In genomic region chr1:89945852-89946476, GRCh38 we compare ENCODE assay signal across 9 cellular contexts. TPM values are rescaled to one million over a fixed set of nuclear protein-coding genes. Genes with fewer than 3 reads are reported as not detected.
DNase-seq lines count a peak whose midpoint lies in the region; ATAC-seq, FAIRE-seq and TF ChIP-seq lines count a peak whose summit lies in the region.
"Had no signal": no experiment of that assay in that cellular context is flagged by ENCODE, and none has a peak within 500 bp of the region (broad histone marks: within the 10 kb centered on the region; RNA-seq: fewer than 3 reads in every experiment).

No MANE protein-coding gene starts in this region.

- no peak overlapping the region for H2AFZ ChIP-seq in astrocyte (ENCODE audit: low read depth, low read length)

- FAIRE-seq in GM12891 (lab: Jason Lieb, UNC): peak; percentile 75
- no peak for FAIRE-seq in astrocyte (lab: Jason Lieb, UNC)
- no peak for FAIRE-seq in small intestine (lab: Jason Lieb, UNC)

- no peaks in the 10 kb centered on the region for H3K9me3 ChIP-seq in astrocyte (ENCODE audit: insufficient read depth, low read depth, low read length)
- H3K9me3 ChIP-seq in small intestine (ENCODE audit: control insufficient read depth, low read depth): no peaks in the 10 kb centered on the region
- no peaks in the 10 kb centered on the region for H3K9me3 ChIP-seq in aorta (ENCODE audit: control insufficient read depth, low read length)

- H3K27ac ChIP-seq in astrocyte (ENCODE audit: low read depth, low read length): no peak overlapping the region
- H3K27ac ChIP-seq in small intestine (ENCODE audit: low read depth in 1 of 2, low read length in 1 of 2): no peak overlapping the region
- no peak overlapping the region for H3K27ac ChIP-seq in aorta (ENCODE audit: low read depth in 1 of 2, low read length in 2 of 2)

- H3K4me2 ChIP-seq in astrocyte (ENCODE audit: low read length): no peak overlapping the region

- no peak overlapping the region for H3K27ac Mint-ChIP-seq in astrocyte (ENCODE audit: unreplicated experiment)

- H3K4me1 Mint-ChIP-seq in astrocyte (ENCODE audit: low read depth, unreplicated experiment): peaks cover 12% of the 10 kb centered on the region

- WGBS in small intestine, 3 donors: 70 to 85% (median 76%) methylated on average over 5 of the region's 5 CpGs
- 89 to 91% methylated on average over 5 of the region's 5 CpGs for WGBS in aorta, 2 donors

- no peak for DNase-seq in GM12891 (ENCODE audit: insufficient read length, low spot score)
- DNase-seq in astrocyte (ENCODE audit: low read depth): peak; percentile 67
- no peak for DNase-seq in small intestine
- no peak for DNase-seq in aorta
- no peak for DNase-seq in C1 segment of cervical spinal cord (lab: John Stamatoyannopoulos, UW)
- DNase-seq in stimulated activated CD4-positive, alpha-beta T cell treated with anti-CD3 and anti-CD28 coated beads, Interleukin-4, amount 100 ng/mL, for 24 hours: no peak
- DNase-seq: NCI-H2171 had no signal

- TF ChIP-seq CTCF in astrocyte (IDR thresholded peaks at IDR 0.05; ENCODE audit: insufficient read depth, low read depth, low read length): no peak

- H3K9me3 Mint-ChIP-seq in astrocyte (ENCODE audit: unreplicated experiment): no peaks in the 10 kb centered on the region

- H3K9ac ChIP-seq in astrocyte (ENCODE audit: low read length): no peak overlapping the region

- H3K36me3 ChIP-seq in astrocyte (ENCODE audit: insufficient read depth, low read length) (no peaks in the 10 kb centered on the region), small intestine (ENCODE audit: control insufficient read depth in 2 of 2, insufficient read depth in 2 of 2, low read length in 2 of 2) (no peaks in the 10 kb centered on the region), aorta (ENCODE audit: control insufficient read depth in 1 of 2, insufficient read depth in 2 of 2, low read length in 1 of 2) (no peaks in the 10 kb centered on the region)

- TF ChIP-seq POLR2A in GM12891 (IDR thresholded peaks at IDR 0.05; ENCODE audit: low read depth, low read length): no peak

- no peaks in the 10 kb centered on the region for H3K79me2 ChIP-seq in astrocyte (ENCODE audit: insufficient read depth, low read length)

- H3K27me3 Mint-ChIP-seq in astrocyte (ENCODE audit: low read depth, unreplicated experiment): no peaks in the 10 kb centered on the region

- no peaks in the 10 kb centered on the region for H3K4me1 ChIP-seq in astrocyte (ENCODE audit: insufficient read depth, low read length)
- H3K4me1 ChIP-seq in small intestine (ENCODE audit: control insufficient read depth in 2 of 2, insufficient read depth in 1 of 2, low read depth in 1 of 2, low read length in 1 of 2): no peaks in the 10 kb centered on the region
- H3K4me1 ChIP-seq in aorta (ENCODE audit: control insufficient read depth in 1 of 2, insufficient read depth in 2 of 2, low read length in 2 of 2): no peaks in the 10 kb centered on the region

- H3K27me3 ChIP-seq in astrocyte (ENCODE audit: insufficient read depth, low read length) (no peaks in the 10 kb centered on the region), small intestine (ENCODE audit: control insufficient read depth in 2 of 2, insufficient read depth in 2 of 2, low read length in 2 of 2) (no peaks in the 10 kb centered on the region), aorta (ENCODE audit: control insufficient read depth in 1 of 2, insufficient read depth in 2 of 2, low read length in 1 of 2) (peaks cover 0 to 3% of the 10 kb centered on the region in 2 donors)

- no peaks in the 10 kb centered on the region for H3K36me3 Mint-ChIP-seq in astrocyte (ENCODE audit: low read depth, unreplicated experiment)

- H3K4me3 ChIP-seq in astrocyte (ENCODE audit: insufficient read depth, low read depth, low read length) (no peak overlapping the region), small intestine (ENCODE audit: low read depth in 1 of 2, low read length in 2 of 2) (no peak overlapping the region), aorta (ENCODE audit: low read length in 2 of 2) (no peak overlapping the region)

- intact Hi-C loops in aorta (cut with DNase I): no loop called here

- H3K4me3 Mint-ChIP-seq in astrocyte (ENCODE audit: unreplicated experiment): no peak overlapping the region

- ATAC-seq in GM19463 (IDR thresholded peaks at IDR 0.05; ENCODE audit: unreplicated experiment) (peak; percentile 88), HG03066 (IDR thresholded peaks at IDR 0.05; ENCODE audit: low read depth, unreplicated experiment) (peak; percentile 83), aorta (ENCODE audit: low FRiP score) (no peak)

- no peaks in the 10 kb centered on the region for H4K20me1 ChIP-seq in astrocyte (ENCODE audit: insufficient read depth, low read length)

TF ChIP-seq in GM12891, 5 proteins besides CTCF, POLR2A, EP300 and RAD21:
- no peak for TF ChIP-seq TAF1 (IDR thresholded peaks at IDR 0.05; ENCODE audit: low read depth, low read length)
- TF ChIP-seq SPI1 (IDR thresholded peaks at IDR 0.05; ENCODE audit: low read depth, low read length): peak; percentile 33; the same call in 1 of the 2 replicates

RNA-seq across cellular contexts. Expression of gene ZNF326, which starts 48.9 kb away (rescaled TPM):
- polyA plus RNA-seq in GM12891 (2012; ENCODE audit: low read depth, missing spikeins): 9.6 TPM
- total RNA-seq in astrocyte (24.6 and 27.7 TPM in 2 replicates), aorta (10 to 100 TPM; 20.6 to 22.6 TPM)
- polyA plus RNA-seq in small intestine (10 to 100 TPM; 11.3 to 22.4 (median 15.1) TPM), aorta (10 to 100 TPM; 11.9 to 18.9 TPM)
